In the genomic region with DNA sequence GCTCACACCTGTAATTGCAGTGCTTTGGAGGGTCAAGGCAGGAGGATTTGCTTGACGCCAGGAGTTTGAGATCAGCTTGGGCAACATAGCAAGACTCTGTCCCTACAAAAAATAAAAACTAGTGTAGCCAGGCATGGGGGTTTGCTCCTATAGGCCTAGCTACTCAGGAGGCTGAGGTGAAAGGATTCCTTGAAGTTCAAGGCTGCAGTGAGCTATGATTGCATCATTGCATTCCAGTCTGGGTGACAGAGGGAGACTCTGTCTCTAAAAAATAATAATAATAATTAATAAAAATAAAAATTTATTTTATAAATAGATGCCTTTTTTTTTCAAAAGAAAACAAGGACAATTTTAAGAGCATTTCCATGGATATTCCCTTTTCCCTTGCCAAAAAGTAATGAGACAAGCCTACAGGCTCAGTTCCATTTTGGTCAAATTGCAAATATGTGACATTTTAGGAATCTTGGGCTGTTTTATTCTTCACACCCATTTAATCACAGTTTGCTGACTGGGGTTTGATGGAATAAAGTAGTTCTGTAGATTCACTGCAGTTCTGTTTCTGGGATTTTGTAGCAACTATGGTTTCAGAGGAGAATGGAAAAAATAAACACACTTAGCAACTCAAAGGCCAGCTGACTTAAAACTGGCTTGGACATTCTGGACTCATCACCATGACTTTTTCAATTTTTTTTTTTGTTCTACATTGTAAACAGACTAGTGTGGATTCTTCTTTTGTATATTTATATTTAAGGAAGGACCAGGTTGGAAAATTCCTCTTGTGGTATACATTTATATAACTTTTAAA, we compare ENCODE assay signal across 30 cellular contexts.
"Had no signal": no experiment of that assay in that cellular context is flagged by ENCODE, and none has a peak within 500 bp of the region (broad histone marks: within the 10 kb centered on the region; RNA-seq: fewer than 3 reads in every experiment).

No MANE protein-coding gene starts in this region.

- H3K4me1 ChIP-seq: gastrocnemius medialis, neural progenitor cell, right atrium auricular region, stomach, thyroid gland, upper lobe of left lung, vagina had no signal

- H3K27ac ChIP-seq: brain microvascular endothelial cell, gastrocnemius medialis, neural progenitor cell, right atrium auricular region, stomach, thyroid gland, upper lobe of left lung, vagina, VCaP had no signal

- H3K4me2 ChIP-seq: neural progenitor cell, smooth muscle cell had no signal

- H3K4me3 ChIP-seq: gastrocnemius medialis, neural progenitor cell, right atrium auricular region, smooth muscle cell, stomach, thyroid gland, upper lobe of left lung, vagina had no signal

- H2AFZ ChIP-seq: neural progenitor cell had no signal

- H3K9me3 ChIP-seq: gastrocnemius medialis, right atrium auricular region, stomach, thyroid gland, upper lobe of left lung, vagina had no signal

- DNase-seq: activated CD4-positive, alpha-beta T cell treated with anti-CD3 and anti-CD28 coated beads for 48 hours; activated CD4-positive, alpha-beta T cell treated with anti-CD3 and anti-CD28 coated beads, Interleukin-2, amount 50 U/mL, for 48 hours; activated CD8-positive, alpha-beta memory T cell treated with anti-CD3 and anti-CD28 coated beads for 24 hours; activated effector memory CD4-positive, alpha-beta T cell treated with anti-CD3 and anti-CD28 coated beads, Interleukin-2, amount 50 U/mL, for 16 hours; activated naive CD4-positive, alpha-beta T cell treated with anti-CD3 and anti-CD28 coated beads for 36 hours; activated naive CD8-positive, alpha-beta T cell treated with anti-CD3 and anti-CD28 coated beads for 36 hours; activated T-cell treated with anti-CD3 and anti-CD28 coated beads, Interleukin-2, amount 50 U/mL, for 1 hour; brain microvascular endothelial cell; endodermal cell; gastrocnemius medialis; glutamatergic neuron; islet precursor cell; left ventricle myocardium superior; natural killer cell; occipital lobe; stimulated activated CD4-positive, alpha-beta T cell treated with anti-CD3 and anti-CD28 coated beads, Interleukin-1b, Interleukin-23, amount 100 ng/mL, for 48 hours; stimulated activated naive B cell treated with anti-CD40 and anti-IgM and Interleukin-4, amounts not matched to agents 10 μg/mL and 1 μg/mL and 100 μg/mL, for 72 hours; stomach; T-cell; thyroid gland; upper lobe of left lung had no signal

- H3K27me3 Mint-ChIP-seq: activated naive CD8-positive, alpha-beta T cell treated with anti-CD3 and anti-CD28 coated beads for 36 hours; dendritic cell treated with granulocyte-macrophage colony-stimulating factor and Interleukin-4, amounts not matched to agents 40 ng/mL and 50 ng/mL, for 4 days; stimulated activated naive B cell treated with anti-CD40 and anti-IgM and Interleukin-4, amounts not matched to agents 10 μg/mL and 1 μg/mL and 100 μg/mL, for 72 hours; T-cell had no signal

- H3K27ac Mint-ChIP-seq: activated naive CD4-positive, alpha-beta T cell treated with anti-CD3 and anti-CD28 coated beads for 36 hours; activated naive CD8-positive, alpha-beta T cell treated with anti-CD3 and anti-CD28 coated beads for 36 hours; activated T-helper 1 cell treated with anti-CD3 and anti-CD28 coated beads, Interleukin-12 subunit alpha, Interleukin-12 subunit beta, Interleukin-2, Interleukin-4 antibody, amounts not matched to agents 30 ng/mL and 10 ng/mL and 1 ng/mL, durations not matched to agents 14 hours and 24 hours and 36 hours; dendritic cell treated with granulocyte-macrophage colony-stimulating factor and Interleukin-4, amounts not matched to agents 40 ng/mL and 50 ng/mL, for 4 days; endodermal cell; natural killer cell; neural progenitor cell; stimulated activated naive B cell treated with anti-CD40 and anti-IgM and Interleukin-4, amounts not matched to agents 10 μg/mL and 1 μg/mL and 100 μg/mL, for 72 hours; T-cell; T-helper 2 cell treated with Interferon-gamma antibody and Interleukin-4, amounts not matched to agents 5 μg/mL and 100 μg/mL, for 36 hours had no signal

- H3K36me3 Mint-ChIP-seq: activated naive CD8-positive, alpha-beta T cell treated with anti-CD3 and anti-CD28 coated beads for 36 hours; natural killer cell; neural progenitor cell; stimulated activated naive B cell treated with anti-CD40 and anti-IgM and Interleukin-4, amounts not matched to agents 10 μg/mL and 1 μg/mL and 100 μg/mL, for 72 hours; T-cell had no signal

- H3K27me3 ChIP-seq: brain microvascular endothelial cell, gastrocnemius medialis, neural progenitor cell, right atrium auricular region, stomach, thyroid gland, upper lobe of left lung, vagina had no signal

- H3K9me3 Mint-ChIP-seq: activated naive CD4-positive, alpha-beta T cell treated with anti-CD3 and anti-CD28 coated beads for 36 hours; activated naive CD8-positive, alpha-beta T cell treated with anti-CD3 and anti-CD28 coated beads for 36 hours; dendritic cell treated with granulocyte-macrophage colony-stimulating factor and Interleukin-4, amounts not matched to agents 40 ng/mL and 50 ng/mL, for 4 days; endodermal cell; natural killer cell; neural progenitor cell; stimulated activated naive B cell treated with anti-CD40 and anti-IgM and Interleukin-4, amounts not matched to agents 10 μg/mL and 1 μg/mL and 100 μg/mL, for 72 hours; T-cell; T-helper 2 cell treated with Interferon-gamma antibody and Interleukin-4, amounts not matched to agents 5 μg/mL and 100 μg/mL, for 36 hours had no signal

- H3K4me1 Mint-ChIP-seq: endodermal cell; natural killer cell; neural progenitor cell; stimulated activated naive B cell treated with anti-CD40 and anti-IgM and Interleukin-4, amounts not matched to agents 10 μg/mL and 1 μg/mL and 100 μg/mL, for 72 hours had no signal

- ATAC-seq: esophagus mucosa; gastrocnemius medialis; left ventricle myocardium superior; natural killer cell; stimulated activated naive B cell treated with anti-CD40 and anti-IgM and Interleukin-4, amounts not matched to agents 10 μg/mL and 1 μg/mL and 100 μg/mL, for 72 hours; T-cell had no signal

- H3K4me3 Mint-ChIP-seq: activated naive CD4-positive, alpha-beta T cell treated with anti-CD3 and anti-CD28 coated beads for 36 hours; activated naive CD8-positive, alpha-beta T cell treated with anti-CD3 and anti-CD28 coated beads for 36 hours; activated T-helper 1 cell treated with anti-CD3 and anti-CD28 coated beads, Interleukin-12 subunit alpha, Interleukin-12 subunit beta, Interleukin-2, Interleukin-4 antibody, amounts not matched to agents 30 ng/mL and 10 ng/mL and 1 ng/mL, durations not matched to agents 14 hours and 24 hours and 36 hours; dendritic cell treated with granulocyte-macrophage colony-stimulating factor and Interleukin-4, amounts not matched to agents 40 ng/mL and 50 ng/mL, for 4 days; endodermal cell; natural killer cell; neural progenitor cell; stimulated activated naive B cell treated with anti-CD40 and anti-IgM and Interleukin-4, amounts not matched to agents 10 μg/mL and 1 μg/mL and 100 μg/mL, for 72 hours; T-cell; T-helper 2 cell treated with Interferon-gamma antibody and Interleukin-4, amounts not matched to agents 5 μg/mL and 100 μg/mL, for 36 hours had no signal

- H3K36me3 ChIP-seq: brain microvascular endothelial cell, gastrocnemius medialis, neural progenitor cell, right atrium auricular region, stomach, thyroid gland, upper lobe of left lung, vagina had no signal
